ENCODE assay signal across 25 cellular contexts in genomic region chr12:72313757-72314270, GRCh38. TPM values are rescaled to one million over a fixed set of nuclear protein-coding genes. Genes with fewer than 3 reads are reported as not detected.
"Had no signal": no experiment of that assay in that cellular context is flagged by ENCODE, and none has a peak within 500 bp of the region (broad histone marks: within the 10 kb centered on the region; RNA-seq: fewer than 3 reads in every experiment).

No MANE protein-coding gene starts in this region.

- H3K27me3 ChIP-seq: esophagus muscularis mucosa, tibial artery had no signal

- H3K4me1 ChIP-seq: esophagus muscularis mucosa, tibial artery had no signal

- H3K36me3 ChIP-seq: esophagus muscularis mucosa, tibial artery, WERI-Rb-1 had no signal

- DNase-seq: activated CD4-positive, alpha-beta T cell treated with anti-CD3 and anti-CD28 coated beads for 1 hour; activated CD8-positive, alpha-beta memory T cell treated with anti-CD3 and anti-CD28 coated beads for 24 hours; activated CD8-positive, alpha-beta memory T cell treated with anti-CD3 and anti-CD28 coated beads, Interleukin-2, amount 50 U/mL, for 48 hours; activated effector memory CD4-positive, alpha-beta T cell treated with Interleukin-2 at 50 U/mL for 16 hours; activated naive CD4-positive, alpha-beta T cell treated with anti-CD3 and anti-CD28 coated beads, Interleukin-2, amount 10 ng/mL, durations not matched to agents 7 days and 5 days; activated naive CD8-positive, alpha-beta T cell treated with anti-CD3 and anti-CD28 coated beads, Interleukin-2, amount 50 U/mL, for 24 hours; activated T-cell treated with anti-CD3 and anti-CD28 coated beads, Interleukin-2, amount 50 U/mL, for 48 hours; dermis blood vessel endothelial cell; effector memory CD4-positive, alpha-beta T cell; glutamatergic neuron; kidney; mesendoderm; naive thymus-derived CD8-positive, alpha-beta T cell; nucleus accumbens; posterior cingulate gyrus; retina; stimulated activated CD8-positive, alpha-beta memory T cell treated with anti-CD3 and anti-CD28 coated beads, Interleukin-4, amount 100 ng/mL, for 48 hours; stimulated activated naive CD4-positive, alpha-beta T cell treated with Interleukin-2 at 50 U/mL for 16 hours; substantia nigra; SW 1271; T-helper 2 cell; tibial artery; WERI-Rb-1 had no signal

- H3K9me3 ChIP-seq: esophagus muscularis mucosa, tibial artery had no signal

- H3K4me3 ChIP-seq: esophagus muscularis mucosa, tibial artery had no signal

RNA-seq across cellular contexts. Expression of gene TRHDE, which starts 41.6 kb away (rescaled TPM):
- total RNA-seq: endothelial cell of umbilical vein; naive thymus-derived CD8-positive, alpha-beta T cell had no signal
